ENCODE assay signal across 8 cellular contexts in genomic region chr20:21102691-21103311, GRCh38.
DNase-seq lines count a peak whose midpoint lies in the region; ATAC-seq, FAIRE-seq and TF ChIP-seq lines count a peak whose summit lies in the region.

No MANE protein-coding gene starts in this region.

- H3K4me3 ChIP-seq in DOHH2 (ENCODE audit: low read length), result peak overlapping the region; percentile 65
- H3K4me3 ChIP-seq in HUES48 (ENCODE audit: low read depth, low read length), result peak overlapping the region; percentile 70
- peak overlapping the region in 6 of 7 experiments; percentile 3 to 52 (median 41) for H3K4me3 ChIP-seq in skin epidermis

- H3K27ac ChIP-seq in DOHH2 (ENCODE audit: low read depth, low read length), result no peak overlapping the region
- no peak overlapping the region for H3K27ac ChIP-seq in HUES48 (ENCODE audit: low read depth, low read length)
- H3K27ac ChIP-seq in skin epidermis, result no peak overlapping the region

- H3K4me1 ChIP-seq in DOHH2 (ENCODE audit: control insufficient read depth, low read length) (peaks cover 37% of the 10 kb centered on the region), HUES48 (ENCODE audit: control insufficient read depth, insufficient read depth, low read length) (peaks cover 57% of the 10 kb centered on the region)

- peak overlapping the region; percentile 63 for H3K4me2 ChIP-seq in DOHH2 (ENCODE audit: low read length)

- TF ChIP-seq CTCF in DOHH2 (IDR thresholded peaks at IDR 0.05; ENCODE audit: low read depth, low read length, poor library complexity, severe bottlenecking), result no peak

- no peak for TF ChIP-seq POLR2A in H54 (IDR thresholded peaks at IDR 0.05; ENCODE audit: low read depth, low read length)

- ATAC-seq in GM18511 (IDR thresholded peaks at IDR 0.05; ENCODE audit: unreplicated experiment) (no peak), HG03354 (IDR thresholded peaks at IDR 0.05; ENCODE audit: poor library complexity, severe bottlenecking, unreplicated experiment) (no peak)

- no peak overlapping the region for H3K9ac ChIP-seq in HUES48 (ENCODE audit: low read depth, low read length)

- no peaks in the 10 kb centered on the region for H3F3A ChIP-seq in DOHH2 (ENCODE audit: control insufficient read depth, insufficient read depth)

- H4K20me1 ChIP-seq in DOHH2 (ENCODE audit: control insufficient read depth, insufficient read depth, low read depth, low read length), result no peaks in the 10 kb centered on the region

- no peak for FAIRE-seq in H54 (lab: Jason Lieb, UNC)

- no peaks in the 10 kb centered on the region for H3K9me2 ChIP-seq in DOHH2 (replicated peaks; ENCODE audit: control insufficient read depth, low read length)

- peaks cover 67% of the 10 kb centered on the region for H3K27me3 ChIP-seq in DOHH2 (ENCODE audit: control insufficient read depth, low read length)
- H3K27me3 ChIP-seq in HUES48 (ENCODE audit: control insufficient read depth, insufficient read depth, low read length), result peaks cover 99% of the 10 kb centered on the region

- no peaks in the 10 kb centered on the region for H3K36me3 ChIP-seq in DOHH2 (ENCODE audit: control insufficient read depth, low read length)
- no peaks in the 10 kb centered on the region for H3K36me3 ChIP-seq in HUES48 (ENCODE audit: control insufficient read depth, insufficient read depth, low read length)

- DNase-seq in activated effector memory CD4-positive, alpha-beta T cell treated with Interleukin-2 at 50 U/mL for 16 hours, result peak; percentile 6
- DNase-seq in iPS-NIHi11 (ENCODE audit: low spot score) (peak; percentile 72), H54 (ENCODE audit: insufficient read length, low spot score) (no peak)

- no peaks in the 10 kb centered on the region for H3K79me2 ChIP-seq in DOHH2 (ENCODE audit: control insufficient read depth, low read length)

- H3K9me3 ChIP-seq in DOHH2 (ENCODE audit: control insufficient read depth, insufficient read depth, low read length) (no peaks in the 10 kb centered on the region), HUES48 (ENCODE audit: control insufficient read depth, insufficient read depth, low read length) (no peaks in the 10 kb centered on the region)
